In genomic region chr17:67879662-67880061, GRCh38 we compare ENCODE assay signal across 1 cellular context.
TF ChIP-seq lines count a peak whose summit lies in the region.

No MANE protein-coding gene starts in this region.

TF ChIP-seq in GM12878, 131 proteins besides CTCF, POLR2A, EP300 and RAD21:
- TF ChIP-seq TCF3 (IDR thresholded peaks at IDR 0.05; ENCODE audit: borderline replicate concordance, insufficient read depth, low read depth, low read length) (no peak), POLR2AphosphoS5 (IDR thresholded peaks at IDR 0.05; ENCODE audit: low read length) (no peak), KAT2A (conservative IDR thresholded peaks at IDR 0.05; ENCODE audit: control insufficient read depth, low read depth, low read length) (no peak), NR2C1 (IDR thresholded peaks at IDR 0.05) (no peak), ATF7 (IDR thresholded peaks at IDR 0.05; ENCODE audit: low read depth) (no peak), RAD51 (IDR thresholded peaks at IDR 0.05) (no peak), SKIL (IDR thresholded peaks at IDR 0.05; ENCODE audit: low read depth, poor library complexity, severe bottlenecking) (no peak), SPI1 (IDR thresholded peaks at IDR 0.05; ENCODE audit: borderline replicate concordance, insufficient read depth, low read depth, low read length) (no peak), MEF2B (IDR thresholded peaks at IDR 0.05; ENCODE audit: partially characterized antibody, poor library complexity, severe bottlenecking) (no peak), PKNOX1 (IDR thresholded peaks at IDR 0.05) (no peak), SUPT20H (IDR thresholded peaks at IDR 0.05; ENCODE audit: borderline replicate concordance, control insufficient read depth, low read depth, low read length) (no peak), RB1 (IDR thresholded peaks at IDR 0.05; ENCODE audit: borderline replicate concordance) (no peak), NBN (IDR thresholded peaks at IDR 0.05) (no peak), CREB1 (IDR thresholded peaks at IDR 0.05; ENCODE audit: low read depth) (no peak), FOXM1 (IDR thresholded peaks at IDR 0.05; ENCODE audit: low read depth, low read length) (no peak), ETV6 (conservative IDR thresholded peaks at IDR 0.05 in 1 of 2, IDR thresholded peaks at IDR 0.05 in 1 of 2; ENCODE audit: borderline replicate concordance in 1 of 2, low read depth in 1 of 2) (no peak), ZNF622 (IDR thresholded peaks at IDR 0.05) (no peak), SMAD5 (IDR thresholded peaks at IDR 0.05; ENCODE audit: low read depth) (no peak)
- TF ChIP-seq, protein P1, sequence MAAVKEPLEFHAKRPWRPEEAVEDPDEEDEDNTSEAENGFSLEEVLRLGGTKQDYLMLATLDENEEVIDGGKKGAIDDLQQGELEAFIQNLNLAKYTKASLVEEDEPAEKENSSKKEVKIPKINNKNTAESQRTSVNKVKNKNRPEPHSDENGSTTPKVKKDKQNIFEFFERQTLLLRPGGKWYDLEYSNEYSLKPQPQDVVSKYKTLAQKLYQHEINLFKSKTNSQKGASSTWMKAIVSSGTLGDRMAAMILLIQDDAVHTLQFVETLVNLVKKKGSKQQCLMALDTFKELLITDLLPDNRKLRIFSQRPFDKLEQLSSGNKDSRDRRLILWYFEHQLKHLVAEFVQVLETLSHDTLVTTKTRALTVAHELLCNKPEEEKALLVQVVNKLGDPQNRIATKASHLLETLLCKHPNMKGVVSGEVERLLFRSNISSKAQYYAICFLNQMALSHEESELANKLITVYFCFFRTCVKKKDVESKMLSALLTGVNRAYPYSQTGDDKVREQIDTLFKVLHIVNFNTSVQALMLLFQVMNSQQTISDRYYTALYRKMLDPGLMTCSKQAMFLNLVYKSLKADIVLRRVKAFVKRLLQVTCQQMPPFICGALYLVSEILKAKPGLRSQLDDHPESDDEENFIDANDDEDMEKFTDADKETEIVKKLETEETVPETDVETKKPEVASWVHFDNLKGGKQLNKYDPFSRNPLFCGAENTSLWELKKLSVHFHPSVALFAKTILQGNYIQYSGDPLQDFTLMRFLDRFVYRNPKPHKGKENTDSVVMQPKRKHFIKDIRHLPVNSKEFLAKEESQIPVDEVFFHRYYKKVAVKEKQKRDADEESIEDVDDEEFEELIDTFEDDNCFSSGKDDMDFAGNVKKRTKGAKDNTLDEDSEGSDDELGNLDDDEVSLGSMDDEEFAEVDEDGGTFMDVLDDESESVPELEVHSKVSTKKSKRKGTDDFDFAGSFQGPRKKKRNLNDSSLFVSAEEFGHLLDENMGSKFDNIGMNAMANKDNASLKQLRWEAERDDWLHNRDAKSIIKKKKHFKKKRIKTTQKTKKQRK (IDR thresholded peaks at IDR 0.05; ENCODE audit: low read depth, low read length), result no peak
